In genomic region chr2:109497447-109497846, GRCh38 we compare ENCODE assay signal across 15 cellular contexts.
DNase-seq lines count a peak whose midpoint lies in the region; ATAC-seq and TF ChIP-seq lines count a peak whose summit lies in the region.
"Had no signal": no experiment of that assay in that cellular context is flagged by ENCODE, and none has a peak within 500 bp of the region (broad histone marks: within the 10 kb centered on the region; RNA-seq: fewer than 3 reads in every experiment).

No MANE protein-coding gene starts in this region.

- H2BK5ac ChIP-seq in mesenchymal stem cell (ENCODE audit: low read depth, low read length, poor library complexity, severe bottlenecking) = no peak overlapping the region

- POLR2A ChIA-PET in HEK293T (lab: Yijun Ruan, JAX) = no interaction called here

- H3K18ac ChIP-seq in mesenchymal stem cell (ENCODE audit: low read depth in 1 of 2, low read length in 2 of 2) = no peak overlapping the region

- ATAC-seq in GM21526 (IDR thresholded peaks at IDR 0.05; ENCODE audit: low FRiP score, unreplicated experiment) = no peak
- ATAC-seq: activated naive CD4-positive, alpha-beta T cell treated with anti-CD3 and anti-CD28 coated beads, Interleukin-2, amount 50 U/mL, for 72 hours had no signal

- H3K14ac ChIP-seq in mesenchymal stem cell (ENCODE audit: low read length in 2 of 2) = no peak overlapping the region

- no peak overlapping the region for H3K4me2 ChIP-seq in mesenchymal stem cell (ENCODE audit: low read length, poor library complexity, severe bottlenecking)

- H2AFZ ChIP-seq in mesenchymal stem cell (ENCODE audit: low read depth, low read length) = no peak overlapping the region

- H4K8ac ChIP-seq in mesenchymal stem cell (ENCODE audit: low read length) = no peak overlapping the region

- no peak overlapping the region for H3K27ac ChIP-seq in mesenchymal stem cell (ENCODE audit: low read length, poor library complexity, severe bottlenecking)
- H3K27ac ChIP-seq: C4-2B had no signal

- no peak overlapping the region for H2BK120ac ChIP-seq in mesenchymal stem cell (ENCODE audit: low read depth, low read length)

- no peaks in the 10 kb centered on the region for H3K79me1 ChIP-seq in mesenchymal stem cell (replicated peaks; ENCODE audit: low read length, poor library complexity, severe bottlenecking)

- peak; percentile 89 for DNase-seq in AG08396 (ENCODE audit: low spot score)
- no peak for DNase-seq in HEK293T (ENCODE audit: extremely low spot score)
- DNase-seq in astrocyte of the hippocampus (ENCODE audit: low read depth, low spot score) = peak; percentile 41
- DNase-seq in mesenchymal stem cell = peak; percentile 57
- DNase-seq in activated T-cell treated with anti-CD3 and anti-CD28 coated beads, Interleukin-2, amount 50 U/mL, for 1 hour = no peak
- no peak for DNase-seq in Kasumi-1 (lab: John Stamatoyannopoulos, UW)
- no peak for DNase-seq in NCI-H2029 treated with DMSO at 0.1 percent for 48 hours (lab: John Stamatoyannopoulos, UW)
- DNase-seq: midbrain; NCI-H1105 treated with DMSO at 0.1 percent for 48 hours; SHP77 treated with DMSO at 0.1 percent for 48 hours; stimulated activated CD4-positive, alpha-beta T cell treated with anti-CD3 and anti-CD28 coated beads, Interleukin-4, amount 100 ng/mL, for 24 hours; stimulated activated naive CD4-positive, alpha-beta T cell had no signal

- H3K9me3 ChIP-seq in mesenchymal stem cell (ENCODE audit: control insufficient read depth, low read length) = no peaks in the 10 kb centered on the region

- no peak overlapping the region for H2BK12ac ChIP-seq in mesenchymal stem cell (ENCODE audit: low read length in 2 of 2)

- H2BK15ac ChIP-seq in mesenchymal stem cell (ENCODE audit: low read depth, poor library complexity, severe bottlenecking) = no peak overlapping the region

- H3K27me3 ChIP-seq in mesenchymal stem cell (ENCODE audit: control insufficient read depth in 1 of 2, insufficient read depth in 1 of 2, low read length in 2 of 2) = peaks cover 0 to 3% of the 10 kb centered on the region in 2 experiments

- CTCF ChIA-PET in HEK293T (lab: Yijun Ruan, JAX) = interaction anchor here (0.6 kb wide), 1 partner anchor 37 kb away, joined by 4 read pairs; no protein-coding TSS in a partner anchor

- H3K23ac ChIP-seq in mesenchymal stem cell (ENCODE audit: low read length in 2 of 2) = no peak overlapping the region

- H3K9ac ChIP-seq in mesenchymal stem cell (ENCODE audit: low read length) = no peak overlapping the region

- H2AK5ac ChIP-seq in mesenchymal stem cell (ENCODE audit: low read length, severe bottlenecking) = no peak overlapping the region

- whole genome bisulfite sequencing in mesenchymal stem cell = 7% methylated on average over 8 of the region's 8 CpGs

- no peak overlapping the region for H3K4me3 ChIP-seq in mesenchymal stem cell (ENCODE audit: insufficient read depth in 1 of 2, low read depth in 1 of 2, low read length in 2 of 2)

- H3K36me3 ChIP-seq in mesenchymal stem cell (ENCODE audit: control insufficient read depth in 1 of 2, insufficient read depth in 2 of 2, low read depth in 1 of 2, low read length in 2 of 2) = peaks cover 11 to 14% of the 10 kb centered on the region in 2 experiments

- no peak overlapping the region for H4K91ac ChIP-seq in mesenchymal stem cell (ENCODE audit: low read length)

- H3K4ac ChIP-seq in mesenchymal stem cell (ENCODE audit: low read depth in 1 of 2, low read length in 2 of 2) = no peak overlapping the region

- peaks cover 13% of the 10 kb centered on the region for H3K4me1 ChIP-seq in mesenchymal stem cell (ENCODE audit: control insufficient read depth, insufficient read depth, low read depth, low read length)

TF ChIP-seq in HEK293T, 16 proteins besides CTCF, POLR2A, EP300 and RAD21:
- TF ChIP-seq, protein P1, sequence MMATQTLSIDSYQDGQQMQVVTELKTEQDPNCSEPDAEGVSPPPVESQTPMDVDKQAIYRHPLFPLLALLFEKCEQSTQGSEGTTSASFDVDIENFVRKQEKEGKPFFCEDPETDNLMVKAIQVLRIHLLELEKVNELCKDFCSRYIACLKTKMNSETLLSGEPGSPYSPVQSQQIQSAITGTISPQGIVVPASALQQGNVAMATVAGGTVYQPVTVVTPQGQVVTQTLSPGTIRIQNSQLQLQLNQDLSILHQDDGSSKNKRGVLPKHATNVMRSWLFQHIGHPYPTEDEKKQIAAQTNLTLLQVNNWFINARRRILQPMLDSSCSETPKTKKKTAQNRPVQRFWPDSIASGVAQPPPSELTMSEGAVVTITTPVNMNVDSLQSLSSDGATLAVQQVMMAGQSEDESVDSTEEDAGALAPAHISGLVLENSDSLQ (IDR thresholded peaks at IDR 0.05) = peak; percentile 54
- TF ChIP-seq FOXA1 (IDR thresholded peaks at IDR 0.05) = no peak

Comparison
In these comparisons a context has a peak if more than half of its experiments do, and no peak if none do; other contexts are left out.
1. DNase-seq: peak in AG08396 (single experiment), astrocyte of the hippocampus (single experiment) and mesenchymal stem cell (single experiment); none in HEK293T (single experiment), activated T-cell treated with anti-CD3 and anti-CD28 coated beads, Interleukin-2, amount 50 U/mL, for 1 hour (single experiment), Kasumi-1 (0 of 2) and NCI-H2029 treated with DMSO at 0.1 percent for 48 hours (single experiment).